Comparison of ENCODE assay signal across 22 cellular contexts in genomic region chr6:131331146-131331545, GRCh38.
A peak's percentile ranks its signal among the peaks of the same experiment; 100 is the strongest.
DNase-seq lines count a peak whose midpoint lies in the region; ATAC-seq, FAIRE-seq and TF ChIP-seq lines count a peak whose summit lies in the region.
"Had no signal": no experiment of that assay in that cellular context is flagged by ENCODE, and none has a peak within 500 bp of the region (broad histone marks: within the 10 kb centered on the region; RNA-seq: fewer than 3 reads in every experiment).

No MANE protein-coding gene starts in this region.

- H3K27me3 ChIP-seq in H1 (replicated peaks in 1 of 4; ENCODE audit: control insufficient read depth in 3 of 4, extremely low read depth in 1 of 4, insufficient read depth in 3 of 4, low read length in 3 of 4), result no peaks in the 10 kb centered on the region
- H3K27me3 ChIP-seq in mesendoderm (ENCODE audit: insufficient read depth, low read length, poor library complexity), result no peaks in the 10 kb centered on the region
- H3K27me3 ChIP-seq: BLaER1 had no signal

- TF ChIP-seq CTCF in D721Med (IDR thresholded peaks at IDR 0.05; ENCODE audit: insufficient read depth, missing control alignments) (no peak), H1 (IDR thresholded peaks at IDR 0.05; ENCODE audit: control extremely low read depth in 1 of 3, insufficient read depth in 1 of 3, low read depth in 1 of 3, low read length in 3 of 3) (no peak), foreskin fibroblast (IDR thresholded peaks at IDR 0.05; ENCODE audit: low read depth, low read length) (no peak)

- no peak overlapping the region for H4K8ac ChIP-seq in H1 (ENCODE audit: extremely low read depth, insufficient read depth, low read length)
- no peak overlapping the region for H4K8ac ChIP-seq in mesendoderm (ENCODE audit: low read depth, low read length)

- CTCF ChIA-PET in H1 (lab: Charles Lee; ENCODE audit: partially characterized antibody), result interaction anchor here (1.1 to 1.2 kb wide), 2 partner anchors 20 to 53 kb away, joined by 3 read pairs; no protein-coding TSS in a partner anchor

- FAIRE-seq in D721Med (lab: Jason Lieb, UNC) (peak; percentile 16), H1 (lab: Jason Lieb, UNC) (no peak)
- FAIRE-seq: A549, G401.6, HepG2 had no signal

- H3K23ac ChIP-seq in H1 (ENCODE audit: insufficient read length) (no peak overlapping the region), mesendoderm (ENCODE audit: low read length) (no peak overlapping the region)

- H3K23me2 ChIP-seq in H1 (ENCODE audit: low read depth, low read length), result no peaks in the 10 kb centered on the region

- H3K4me3 ChIP-seq in H1 (ENCODE audit: extremely low read depth in 1 of 4, insufficient read depth in 2 of 4, low read depth in 3 of 4, low read length in 4 of 4) (no peak overlapping the region), mesendoderm (ENCODE audit: low read length) (no peak overlapping the region), foreskin fibroblast (ENCODE audit: low read depth in 1 of 2, low read length in 2 of 2) (no peak overlapping the region)
- H3K4me3 ChIP-seq: A549, BLaER1 had no signal

- TF ChIP-seq EP300 in H1 (IDR thresholded peaks at IDR 0.05; ENCODE audit: borderline replicate concordance in 1 of 2, low read depth in 2 of 2, low read length in 2 of 2), result no peak

- H3K14ac ChIP-seq in H1 (ENCODE audit: insufficient read length), result no peak overlapping the region

- H3K4me2 ChIP-seq in H1 (ENCODE audit: insufficient read depth in 1 of 2, low read depth in 2 of 2, low read length in 2 of 2) (no peak overlapping the region), mesendoderm (ENCODE audit: low read length) (no peak overlapping the region)
- H3K4me2 ChIP-seq: A549, BLaER1, SK-N-SH had no signal

- H2BK120ac ChIP-seq in H1 (replicated peaks; ENCODE audit: low read depth, low read length) (peak overlapping the region; percentile 57), mesendoderm (ENCODE audit: low read depth, low read length) (peak overlapping the region; percentile 67)

- TF ChIP-seq POLR2A in H1 (IDR thresholded peaks at IDR 0.05; ENCODE audit: control extremely low read depth in 1 of 2, low read depth in 2 of 2, low read length in 2 of 2), result no peak

- H3K18ac ChIP-seq in H1 (ENCODE audit: extremely low read depth, low read length) (peak overlapping the region; percentile 93), mesendoderm (ENCODE audit: low read length) (peak overlapping the region; percentile 68)

- H2BK12ac ChIP-seq in H1 (ENCODE audit: low read depth, low read length), result 0 out of 2 replicates have a peak overlapping the region, but pooled peaks have one; percentile 27

- ATAC-seq in GM18873 (IDR thresholded peaks at IDR 0.05; ENCODE audit: low FRiP score, unreplicated experiment), result no peak
- ATAC-seq: A549; CD8-positive, alpha-beta T cell; HepG2; PC-3 had no signal

- POLR2A ChIA-PET in H1 (lab: Charles Lee; ENCODE audit: partially characterized antibody), result interaction anchor here (1.5 kb wide), 1 partner anchor 48 kb away, joined by 4 read pairs; no protein-coding TSS in a partner anchor

- no peaks in the 10 kb centered on the region for H3K9me3 ChIP-seq in H1 (ENCODE audit: insufficient read depth in 2 of 2, low read depth in 1 of 2, low read length in 1 of 2)
- H3K9me3 ChIP-seq: A549, BLaER1, SK-N-SH had no signal

- 90% methylated on average over 3 of the region's 3 CpGs; no CpG with 5 or more reads in 1 of the 2 experiments for WGBS in H1 (ENCODE audit: extremely low coverage in 1 of 2, insufficient coverage in 1 of 2, insufficient read length in 1 of 2, insufficient replicate concordance in 2 of 2, low coverage in 1 of 2, low lambda C conversion rate in 2 of 2, missing lambda C conversion rate in 1 of 2), 2 experiments
- WGBS in mesendoderm (ENCODE audit: extremely low coverage, insufficient coverage, low lambda C conversion rate), result no CpG with 5 or more reads among the region's 3 CpGs

- H3K4me1 ChIP-seq in H1 (replicated peaks in 1 of 4; ENCODE audit: control insufficient read depth in 3 of 4, insufficient read depth in 4 of 4, low read length in 3 of 4) (peaks cover 0 to 9% (median 2%) of the 10 kb centered on the region in 4 experiments; a peak in 2 of 7 replicates), mesendoderm (ENCODE audit: control insufficient read depth, low read depth, low read length) (peaks cover 5% of the 10 kb centered on the region)
- H3K4me1 ChIP-seq: A549, BLaER1 had no signal

- H3K56ac ChIP-seq in H1 (replicated peaks; ENCODE audit: insufficient read length, low read depth, low read length) (no peak overlapping the region), mesendoderm (ENCODE audit: low read length) (peak overlapping the region; percentile 31)

- H4K5ac ChIP-seq in H1 (ENCODE audit: insufficient read length, low read depth, low read length) (peak overlapping the region; percentile 21), mesendoderm (ENCODE audit: low read length) (no peak overlapping the region)

- peak overlapping the region; percentile 87; the same call in 1 of the 2 replicates for H2BK5ac ChIP-seq in H1 (ENCODE audit: low read depth, low read length)
- no peak overlapping the region for H2BK5ac ChIP-seq in mesendoderm (ENCODE audit: low read length)

- H3K79me1 ChIP-seq in H1 (ENCODE audit: low read depth, low read length) (no peaks in the 10 kb centered on the region), mesendoderm (ENCODE audit: low read length) (no peaks in the 10 kb centered on the region)

- H2BK20ac ChIP-seq in H1 (ENCODE audit: low read length), result 0 out of 2 replicates have a peak overlapping the region, but pooled peaks have one; percentile 4

- H4K91ac ChIP-seq in H1 (replicated peaks; ENCODE audit: insufficient read length, low read length), result peak overlapping the region; percentile 90

- H3K36me3 ChIP-seq in H1 (ENCODE audit: control insufficient read depth in 2 of 4, insufficient read depth in 4 of 4, low read length in 3 of 4), result peaks cover 0 to 5% (median 0%) of the 10 kb centered on the region in 4 experiments; a peak in 1 of 8 replicates
- H3K36me3 ChIP-seq in mesendoderm (ENCODE audit: control insufficient read depth, insufficient read depth, low read length), result no peaks in the 10 kb centered on the region
- H3K36me3 ChIP-seq: BLaER1 had no signal

- H2AK5ac ChIP-seq in H1 (ENCODE audit: low read depth, low read length) (no peak overlapping the region), mesendoderm (ENCODE audit: low read length) (no peak overlapping the region)

- DNase-seq in D721Med (ENCODE audit: insufficient read length, low spot score), result no peak
- DNase-seq in NCI-H82 treated with DMSO at 0.1 percent for 48 hours (lab: John Stamatoyannopoulos, UW; ENCODE audit: unreplicated experiment), result peak; percentile 86
- no peak for DNase-seq in H1 (ENCODE audit: low read depth in 1 of 2, low spot score in 2 of 2)
- DNase-seq in mesendoderm, result peak; percentile 40
- DNase-seq in DMS 273 treated with DMSO at 0.1 percent for 48 hours (lab: John Stamatoyannopoulos, UW), result no peak
- no peak for DNase-seq in NCI-H146 treated with DMSO at 0.1 percent for 48 hours (lab: John Stamatoyannopoulos, UW; ENCODE audit: unreplicated experiment)
- no peak for DNase-seq in foreskin fibroblast
- DNase-seq: CD8-positive, alpha-beta T cell; KBM-7; NCI-H1105 treated with DMSO at 0.1 percent for 48 hours; NCI-H1694 treated with DMSO at 0.1 percent for 48 hours; NCI-H510A; NCI-H774; PC-3; RPMI8226; SHP77 treated with DMSO at 0.1 percent for 48 hours; SK-N-SH had no signal

- H3K4ac ChIP-seq in H1 (replicated peaks; ENCODE audit: insufficient read length, low read depth, low read length) (no peak overlapping the region), mesendoderm (ENCODE audit: low read depth, low read length) (peak overlapping the region; percentile 16)

- H3K27ac ChIP-seq in H1 (ENCODE audit: low read depth, low read length), result no peak overlapping the region
- no peak overlapping the region for H3K27ac ChIP-seq in mesendoderm (ENCODE audit: low read depth, low read length)
- H3K27ac ChIP-seq: A549, BLaER1 had no signal

- H3K9ac ChIP-seq in H1 (replicated peaks in 1 of 4; ENCODE audit: extremely low read depth in 1 of 4, low read depth in 3 of 4, low read length in 3 of 4), result no peak overlapping the region
- no peak overlapping the region for H3K9ac ChIP-seq in mesendoderm (ENCODE audit: low read length)
- H3K9ac ChIP-seq: BLaER1, SK-N-SH had no signal

- H3K79me2 ChIP-seq in H1 (ENCODE audit: control insufficient read depth in 1 of 2, insufficient read depth in 2 of 2, low read length in 2 of 2) (no peaks in the 10 kb centered on the region), mesendoderm (ENCODE audit: control insufficient read depth, insufficient read depth, low read length) (no peaks in the 10 kb centered on the region)

- no peak overlapping the region for H2AFZ ChIP-seq in H1 (ENCODE audit: low read length)

- no peak for TF ChIP-seq RAD21 in H1 (IDR thresholded peaks at IDR 0.05 in 1 of 2, conservative IDR thresholded peaks at IDR 0.05 in 1 of 2; ENCODE audit: low read depth in 2 of 2, low read length in 2 of 2)

- H2BK15ac ChIP-seq in H1 (ENCODE audit: low read length) (no peak overlapping the region), mesendoderm (replicated peaks; ENCODE audit: low read depth) (no peak overlapping the region)

- no peaks in the 10 kb centered on the region for H4K20me1 ChIP-seq in H1 (replicated peaks in 1 of 2; ENCODE audit: control insufficient read depth in 1 of 2, insufficient read depth in 2 of 2, low read length in 2 of 2)
- H4K20me1 ChIP-seq: BLaER1 had no signal

TF ChIP-seq in H1, 55 proteins besides CTCF, POLR2A, EP300 and RAD21:
- TF ChIP-seq KDM5A (IDR thresholded peaks at IDR 0.05; ENCODE audit: low read length) (no peak), FOSL1 (IDR thresholded peaks at IDR 0.05; ENCODE audit: insufficient read depth, low read depth, low read length) (no peak), TAF1 (IDR thresholded peaks at IDR 0.05; ENCODE audit: low read depth, low read length) (no peak), PHF8 (conservative IDR thresholded peaks at IDR 0.05; ENCODE audit: low read depth, low read length) (no peak), SUZ12 (IDR thresholded peaks at IDR 0.05; ENCODE audit: low read length) (no peak), SP2 (IDR thresholded peaks at IDR 0.05; ENCODE audit: low read length) (no peak), HDAC6 (IDR thresholded peaks at IDR 0.05; ENCODE audit: low read depth, low read length) (no peak), CBX5 (IDR thresholded peaks at IDR 0.05; ENCODE audit: low read depth, low read length) (no peak), RFX5 (IDR thresholded peaks at IDR 0.05; ENCODE audit: borderline replicate concordance, low read depth, low read length) (no peak)

Comparison
In these comparisons a context has a peak if more than half of its experiments do, and no peak if none do; other contexts are left out.
1. DNase-seq: peak in NCI-H82 treated with DMSO at 0.1 percent for 48 hours (single experiment) and mesendoderm (single experiment); none in D721Med (single experiment), H1 (0 of 2), DMS 273 treated with DMSO at 0.1 percent for 48 hours (single experiment), NCI-H146 treated with DMSO at 0.1 percent for 48 hours (single experiment) and foreskin fibroblast (0 of 2).